In the genomic region with DNA sequence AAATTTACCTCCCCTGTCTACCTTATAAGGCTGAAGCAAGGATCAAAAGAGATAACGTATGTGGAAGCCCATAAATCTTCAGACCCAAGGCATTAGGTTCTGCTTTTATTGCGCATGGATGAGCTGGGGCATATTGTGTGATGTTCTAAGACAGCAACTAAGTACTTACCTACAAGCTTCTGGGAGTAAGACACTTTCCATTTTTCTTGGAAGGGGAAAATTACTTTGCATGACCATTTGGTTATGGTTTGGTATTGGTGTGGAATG, we compare ENCODE assay signal across 18 cellular contexts. TPM values are rescaled to one million over a fixed set of nuclear protein-coding genes. Genes with fewer than 3 reads are reported as not detected.
DNase-seq lines count a peak whose midpoint lies in the region; ATAC-seq and TF ChIP-seq lines count a peak whose summit lies in the region.
"Had no signal": no experiment of that assay in that cellular context is flagged by ENCODE, and none has a peak within 500 bp of the region (broad histone marks: within the 10 kb centered on the region; RNA-seq: fewer than 3 reads in every experiment).

No MANE protein-coding gene starts in this region.

- TF ChIP-seq EP300 in gastroesophageal sphincter (IDR thresholded peaks at IDR 0.05) = no peak

- WGBS in gastroesophageal sphincter (ENCODE audit: low coverage in 1 of 2), 2 donors = 21 to 36% methylated on average over 2 of the region's 2 CpGs

- H3K9me3 ChIP-seq in gastroesophageal sphincter = no peaks in the 10 kb centered on the region
- H3K9me3 ChIP-seq in stomach smooth muscle (ENCODE audit: control insufficient read depth in 2 of 2, low read length in 2 of 2) = no peaks in the 10 kb centered on the region
- no peaks in the 10 kb centered on the region for H3K9me3 ChIP-seq in upper lobe of right lung
- H3K9me3 ChIP-seq: BLaER1 had no signal

- H3K9ac ChIP-seq in stomach smooth muscle (ENCODE audit: low read length in 2 of 2) = no peak overlapping the region
- H3K9ac ChIP-seq: BLaER1 had no signal

- H3K27ac ChIP-seq in gastroesophageal sphincter (peak overlapping the region; percentile 65 to 92 (median 74)), stomach smooth muscle (ENCODE audit: low read length) (peak overlapping the region; percentile 41), upper lobe of right lung (no peak overlapping the region)
- H3K27ac ChIP-seq: BLaER1, SK-N-MC had no signal

- H3K4me1 ChIP-seq in gastroesophageal sphincter (peaks cover 14 to 96% (median 22%) of the 10 kb centered on the region in 3 donors), stomach smooth muscle (ENCODE audit: control insufficient read depth, insufficient read depth, low read length) (peaks cover 57% of the 10 kb centered on the region), upper lobe of right lung (no peaks in the 10 kb centered on the region)
- H3K4me1 ChIP-seq: BLaER1 had no signal

- ATAC-seq in gastroesophageal sphincter = no peak
- ATAC-seq in GM19467 (IDR thresholded peaks at IDR 0.05; ENCODE audit: unreplicated experiment) = no peak
- ATAC-seq in upper lobe of right lung = no peak
- no peak for ATAC-seq in left lobe of liver
- ATAC-seq: CD8-positive, alpha-beta T cell; GM12878; GM23338 had no signal

- TF ChIP-seq CTCF in gastroesophageal sphincter (IDR thresholded peaks at IDR 0.05) (no peak), upper lobe of right lung (IDR thresholded peaks at IDR 0.05) (no peak)

- no peaks in the 10 kb centered on the region for H3K27me3 ChIP-seq in gastroesophageal sphincter
- H3K27me3 ChIP-seq in stomach smooth muscle (ENCODE audit: control insufficient read depth in 1 of 2, insufficient read depth in 2 of 2, low read length in 2 of 2) = no peaks in the 10 kb centered on the region
- H3K27me3 ChIP-seq in upper lobe of right lung = no peaks in the 10 kb centered on the region
- H3K27me3 ChIP-seq: BLaER1 had no signal

- H3K4me3 ChIP-seq in gastroesophageal sphincter = no peak overlapping the region
- H3K4me3 ChIP-seq in stomach smooth muscle (ENCODE audit: low read length in 2 of 2) = no peak overlapping the region
- H3K4me3 ChIP-seq in upper lobe of right lung = no peak overlapping the region
- H3K4me3 ChIP-seq: BLaER1, GM12878, GM23338, SK-N-MC had no signal

- intact Hi-C loops in upper lobe of right lung (cut with DNase I) = no loop called here

- DNase-seq in DMS 273 (lab: John Stamatoyannopoulos, UW; ENCODE audit: unreplicated experiment) (peak; percentile 41), NCI-H82 (lab: John Stamatoyannopoulos, UW) (peak; percentile 99), NCI-H1436 (lab: John Stamatoyannopoulos, UW) (no peak), upper lobe of right lung (no peak), left lobe of liver (ENCODE audit: low spot score) (no peak)
- DNase-seq: CD8-positive, alpha-beta T cell; GDM1; NCI-H1105; NCI-H187 had no signal

- peaks cover 0 to 66% of the 10 kb centered on the region in 2 donors for H3K36me3 ChIP-seq in gastroesophageal sphincter
- peaks cover 19 to 28% of the 10 kb centered on the region in 2 donors for H3K36me3 ChIP-seq in stomach smooth muscle (ENCODE audit: control insufficient read depth in 2 of 2, insufficient read depth in 2 of 2, low read length in 2 of 2)
- H3K36me3 ChIP-seq in upper lobe of right lung = no peaks in the 10 kb centered on the region
- H3K36me3 ChIP-seq: BLaER1 had no signal

- no peak for TF ChIP-seq POLR2A in gastroesophageal sphincter (IDR thresholded peaks at IDR 0.05)

RNA-seq across cellular contexts. Expression of gene LMOD1, which starts 21.1 kb away (rescaled TPM):
- total RNA-seq in gastroesophageal sphincter (1,000 to 10,000 TPM; 1,267 to 1,570 (median 1,475) TPM), upper lobe of right lung (38.3 TPM), left lobe of liver (1.0 TPM)
- total RNA-seq: A172; CD8-positive, alpha-beta T cell; HT1080 had no signal

RNA-seq across cellular contexts. Expression of gene TIMM17A, which starts 30.1 kb away (rescaled TPM):
- total RNA-seq in gastroesophageal sphincter (10 to 100 TPM; 37.8 to 40.9 (median 38.5) TPM), upper lobe of right lung (33.9 TPM), left lobe of liver (42.0 TPM)

RNA-seq across cellular contexts. Expression of gene SHISA4, which starts 36.5 kb away (rescaled TPM):
- total RNA-seq in gastroesophageal sphincter (10 to 100 TPM; 18.9 to 35.8 (median 29.3) TPM), upper lobe of right lung (8.6 TPM), left lobe of liver (4.4 TPM)
- total RNA-seq: CD8-positive, alpha-beta T cell; GM12878 had no signal

RNA-seq across cellular contexts. Expression of gene RNPEP, which starts 57.2 kb away (rescaled TPM):
- 10 to 100 TPM; 23.0 to 40.0 (median 34.7) TPM for total RNA-seq in gastroesophageal sphincter
- 61.7 TPM for total RNA-seq in upper lobe of right lung
- total RNA-seq in left lobe of liver = 36.3 TPM

Comparison
In these comparisons a context has a peak if more than half of its experiments do, and no peak if none do; other contexts are left out.
1. DNase-seq: peak in DMS 273 (single experiment) and NCI-H82 (single experiment); none in NCI-H1436 (single experiment), upper lobe of right lung (single experiment) and left lobe of liver (single experiment).
2. RNA of gene LMOD1, which starts 21.1 kb away (total RNA-seq): 1,267 to 1,570 TPM in gastroesophageal sphincter; 38.3 TPM in upper lobe of right lung (single experiment) and 1.0 TPM in left lobe of liver (single experiment); every median in the first group is over 10 times any median in the second.